ENCODE assay signal across 19 cellular contexts in genomic region chr4:26087108-26087507, GRCh38.
A peak's percentile ranks its signal among the peaks of the same experiment; 100 is the strongest.
DNase-seq lines count a peak whose midpoint lies in the region; ATAC-seq and TF ChIP-seq lines count a peak whose summit lies in the region.
"Had no signal": no experiment of that assay in that cellular context is flagged by ENCODE, and none has a peak within 500 bp of the region (broad histone marks: within the 10 kb centered on the region; RNA-seq: fewer than 3 reads in every experiment).

No MANE protein-coding gene starts in this region.

- H2AFZ ChIP-seq in SK-N-SH (ENCODE audit: low read depth): no peak overlapping the region

- H3K9ac ChIP-seq in SK-N-SH (no peak overlapping the region), subcutaneous abdominal adipose tissue (ENCODE audit: low read length in 5 of 5) (no peak overlapping the region)

- TF ChIP-seq CTCF in SK-N-SH (IDR thresholded peaks at IDR 0.05) (no peak), fibroblast of the aortic adventitia (IDR thresholded peaks at IDR 0.05; ENCODE audit: insufficient read depth, low read length) (no peak)

- no peaks in the 10 kb centered on the region for H3K9me2 ChIP-seq in SK-N-SH

- peaks cover 29% of the 10 kb centered on the region for H3K27me3 ChIP-seq in SK-N-SH (ENCODE audit: insufficient read depth)
- H3K27me3 ChIP-seq in subcutaneous abdominal adipose tissue (ENCODE audit: control insufficient read depth in 5 of 5, insufficient read depth in 4 of 5, low read length in 5 of 5): peaks cover 0 to 5% (median 3%) of the 10 kb centered on the region in 5 donors
- no peaks in the 10 kb centered on the region for H3K27me3 ChIP-seq in effector memory CD4-positive, alpha-beta T cell (replicated peaks; ENCODE audit: control insufficient read depth, insufficient read depth, low read length, poor library complexity, severe bottlenecking)
- no peaks in the 10 kb centered on the region for H3K27me3 ChIP-seq in H7 (ENCODE audit: control insufficient read depth, insufficient read depth, low read length)
- H3K27me3 ChIP-seq: cardiac muscle cell, uterus had no signal

- peaks cover 5 to 20% (median 18%) of the 10 kb centered on the region in 3 donors for H3K27me3 Mint-ChIP-seq in immature natural killer cell (ENCODE audit: low read depth in 3 of 3)

- no peak overlapping the region for H3K4me2 ChIP-seq in SK-N-SH

- DNase-seq in Right ventricle myocardium inferior (ENCODE audit: missing footprints) (no peak), left cardiac atrium (no peak), SK-N-SH (no peak), fibroblast of the aortic adventitia (ENCODE audit: low read depth) (peak; percentile 20), H7 (no peak), immature natural killer cell (no peak)
- DNase-seq in effector memory CD4-positive, alpha-beta T cell: no peak
- DNase-seq: activated CD4-positive, alpha-beta T cell treated with anti-CD3 and anti-CD28 coated beads for 4 hours; activated CD8-positive, alpha-beta memory T cell treated with anti-CD3 and anti-CD28 coated beads, Interleukin-2, amount 50 U/mL, for 4 hours; activated effector memory CD4-positive, alpha-beta T cell treated with Interleukin-2 at 50 U/mL for 16 hours; dorsolateral prefrontal cortex; NCI-H1417 treated with DMSO at 0.1 percent for 48 hours; NCI-H2171; NCI-H524 treated with DMSO at 0.1 percent for 48 hours; stimulated activated CD4-positive, alpha-beta T cell treated with anti-CD3 and anti-CD28 coated beads, Interleukin-4, amount 100 ng/mL, for 4 hours; uterus had no signal

- no peak overlapping the region for H3K4me3 ChIP-seq in SK-N-SH (ENCODE audit: low read depth in 2 of 2, low read length in 1 of 2)
- H3K4me3 ChIP-seq in fibroblast of the aortic adventitia (ENCODE audit: low read depth, low read length): no peak overlapping the region
- H3K4me3 ChIP-seq in subcutaneous abdominal adipose tissue (ENCODE audit: low read depth in 1 of 5, low read length in 5 of 5): no peak overlapping the region
- H3K4me3 ChIP-seq in effector memory CD4-positive, alpha-beta T cell (ENCODE audit: insufficient read depth, low read depth, low read length, poor library complexity, severe bottlenecking): no peak overlapping the region
- H3K4me3 ChIP-seq in H7 (ENCODE audit: insufficient read depth, low read depth, low read length): no peak overlapping the region
- H3K4me3 ChIP-seq: cardiac muscle cell, dorsolateral prefrontal cortex, uterus had no signal

- H3K36me3 ChIP-seq in SK-N-SH (replicated peaks in 1 of 2; ENCODE audit: control insufficient read depth in 1 of 2, insufficient read depth in 2 of 2, low read length in 1 of 2) (no peaks in the 10 kb centered on the region), subcutaneous abdominal adipose tissue (ENCODE audit: control insufficient read depth in 5 of 5, insufficient read depth in 5 of 5, low read length in 5 of 5) (no peaks in the 10 kb centered on the region), H7 (replicated peaks; ENCODE audit: control insufficient read depth, insufficient read depth, low read length) (no peaks in the 10 kb centered on the region)
- no peaks in the 10 kb centered on the region for H3K36me3 ChIP-seq in effector memory CD4-positive, alpha-beta T cell (ENCODE audit: control insufficient read depth, insufficient read depth, low read length)
- H3K36me3 ChIP-seq: cardiac muscle cell, uterus had no signal

- TF ChIP-seq EP300 in SK-N-SH (IDR thresholded peaks at IDR 0.05; ENCODE audit: borderline replicate concordance in 1 of 2, low read depth in 1 of 2, low read length in 1 of 2): peak in 1 of 2 experiments; percentile 8; a peak in 1 of 4 replicates

- H3K27ac ChIP-seq in SK-N-SH (ENCODE audit: low read depth in 2 of 2, low read length in 1 of 2) (no peak overlapping the region), subcutaneous abdominal adipose tissue (ENCODE audit: low read depth, low read length) (peak overlapping the region; percentile 28)
- H3K27ac ChIP-seq in effector memory CD4-positive, alpha-beta T cell (ENCODE audit: insufficient read depth, low read length, poor library complexity, severe bottlenecking): no peak overlapping the region
- H3K27ac ChIP-seq: cardiac muscle cell, dorsolateral prefrontal cortex, HL-60 had no signal

- H3K36me3 Mint-ChIP-seq in immature natural killer cell: peaks cover 0 to 7% (median 0%) of the 10 kb centered on the region in 3 donors

- H3K9me3 ChIP-seq in SK-N-SH (no peaks in the 10 kb centered on the region; the same call in 1 of the 2 replicates), subcutaneous abdominal adipose tissue (ENCODE audit: control insufficient read depth in 5 of 5, low read length in 5 of 5) (peaks cover 0 to 10% (median 4%) of the 10 kb centered on the region in 5 donors)
- no peaks in the 10 kb centered on the region for H3K9me3 ChIP-seq in effector memory CD4-positive, alpha-beta T cell (ENCODE audit: control insufficient read depth, low read length)

- intact Hi-C loops in Right ventricle myocardium inferior (cut with DNase I) (loop anchor here (5.0 kb wide), 1 partner anchor 120 kb away; no protein-coding TSS in a partner anchor), left cardiac atrium (cut with DNase I) (no loop called here)

- WGBS in SK-N-SH (ENCODE audit: low lambda C conversion rate): 6% methylated on average over 6 of the region's 6 CpGs

- TF ChIP-seq RAD21 in SK-N-SH (IDR thresholded peaks at IDR 0.05; ENCODE audit: low read length): no peak

- POLR2A ChIA-PET in SK-N-SH (lab: Yijun Ruan, JAX): interaction anchor here (0.8 to 1.2 kb wide), 3 partner anchors 131 to 232 kb away, joined by 3 read pairs; no protein-coding TSS in a partner anchor

- CTCF ChIA-PET in SK-N-SH (lab: Yijun Ruan, JAX): interaction anchor here (1.1 to 1.6 kb wide), 4 partner anchors 65 to 243 kb away, joined by 3 to 5 read pairs (median 3); no protein-coding TSS in a partner anchor

- H3K4me3 Mint-ChIP-seq in immature natural killer cell: no peak overlapping the region

- no peaks in the 10 kb centered on the region for H3F3A ChIP-seq in SK-N-SH (replicated peaks; ENCODE audit: insufficient read depth)

- H4K20me1 ChIP-seq in SK-N-SH (ENCODE audit: insufficient read depth): no peaks in the 10 kb centered on the region

- H3K9me3 Mint-ChIP-seq in immature natural killer cell: peaks cover 4 to 15% (median 11%) of the 10 kb centered on the region in 6 donors

- no peak overlapping the region for H3K27ac Mint-ChIP-seq in immature natural killer cell

- H3K4me1 Mint-ChIP-seq in immature natural killer cell: peaks cover 4 to 11% of the 10 kb centered on the region in 2 donors

- H3K4me1 ChIP-seq in SK-N-SH (ENCODE audit: control insufficient read depth in 1 of 2, insufficient read depth in 2 of 2, low read depth in 1 of 2, low read length in 1 of 2) (peaks cover 0 to 24% of the 10 kb centered on the region in 2 experiments; a peak in 2 of 4 replicates), subcutaneous abdominal adipose tissue (ENCODE audit: control insufficient read depth in 5 of 5, insufficient read depth in 5 of 5, low read length in 5 of 5) (peaks cover 4 to 54% (median 39%) of the 10 kb centered on the region in 5 donors)
- peaks cover 7% of the 10 kb centered on the region for H3K4me1 ChIP-seq in effector memory CD4-positive, alpha-beta T cell (ENCODE audit: control insufficient read depth, insufficient read depth, low read length, poor library complexity, severe bottlenecking)
- H3K4me1 ChIP-seq: uterus had no signal

- ATAC-seq in Right ventricle myocardium inferior (peak; percentile 61), left cardiac atrium (no peak)

- H3K79me2 ChIP-seq in SK-N-SH (ENCODE audit: insufficient read depth): no peaks in the 10 kb centered on the region

TF ChIP-seq in SK-N-SH, 30 proteins besides CTCF, POLR2A, EP300 and RAD21 (continues in another document):
- no peak for TF ChIP-seq MAX (IDR thresholded peaks at IDR 0.05; ENCODE audit: low read depth)
- no peak for TF ChIP-seq RCOR1 (IDR thresholded peaks at IDR 0.05; ENCODE audit: low read length)
- peak; percentile 9; the same call in 1 of the 2 replicates for TF ChIP-seq TEAD4 (IDR thresholded peaks at IDR 0.05; ENCODE audit: borderline replicate concordance, insufficient read depth)
- peak; percentile 15; the same call in 1 of the 2 replicates for TF ChIP-seq FOSL2 (IDR thresholded peaks at IDR 0.05; ENCODE audit: borderline replicate concordance, low read depth)
- no peak for TF ChIP-seq FOXM1 (IDR thresholded peaks at IDR 0.05; ENCODE audit: low read depth)
- TF ChIP-seq RXRA (IDR thresholded peaks at IDR 0.05; ENCODE audit: borderline replicate concordance, low read depth): no peak
- TF ChIP-seq USF1 (IDR thresholded peaks at IDR 0.05; ENCODE audit: borderline replicate concordance, low read depth): no peak
- TF ChIP-seq CHD2 (IDR thresholded peaks at IDR 0.05; ENCODE audit: low read length, partially characterized antibody): no peak
